8 cellular contexts compared by ENCODE assay signal in genomic region chr6:136791296-136792065, GRCh38. TPM values are rescaled to one million over a fixed set of nuclear protein-coding genes. Genes with fewer than 3 reads are reported as not detected.
DNase-seq lines count a peak whose midpoint lies in the region; ATAC-seq, FAIRE-seq and TF ChIP-seq lines count a peak whose summit lies in the region.

No MANE protein-coding gene starts in this region.

- H3K4me3 Mint-ChIP-seq in activated naive CD4-positive, alpha-beta T cell treated with anti-CD3 and anti-CD28 coated beads, Interleukin-2, amount 10 ng/mL, durations not matched to agents 7 days and 5 days = peak overlapping the region; percentile 90

- intact Hi-C loops in Right ventricle myocardium inferior (cut with DNase I) (loop anchor here (1.0 to 5.0 kb wide), 7 partner anchors 31 to 207 kb away; partner anchors contain the start of gene PEX7), pancreas (cut with DNase I) (loop anchor here in 2 of 3 donors (5.0 to 10.0 kb wide), 2 partner anchors 144 to 207 kb away; no protein-coding TSS in a partner anchor), uterus (cut with DNase I; ENCODE audit: low total_unique reads) (loop anchor here (5.0 kb wide), 1 partner anchor 144 kb away; no protein-coding TSS in a partner anchor)

- H3K36me3 ChIP-seq in RWPE2 (ENCODE audit: low read depth) (0 out of 2 replicates have a peak, but pooled peaks cover 3% of the 10 kb centered on the region), pancreas (no peaks in the 10 kb centered on the region), uterus (no peaks in the 10 kb centered on the region)

- peak overlapping the region; percentile 73 for H3K4me3 ChIP-seq in RWPE2 (ENCODE audit: severe bottlenecking)
- peak overlapping the region; percentile 62 to 91 (median 86) for H3K4me3 ChIP-seq in pancreas
- peak overlapping the region; percentile 65 to 92 for H3K4me3 ChIP-seq in uterus

- H3K27me3 Mint-ChIP-seq in activated naive CD4-positive, alpha-beta T cell treated with anti-CD3 and anti-CD28 coated beads, Interleukin-2, amount 10 ng/mL, durations not matched to agents 7 days and 5 days = peaks cover 3% of the 10 kb centered on the region

- H3K27ac ChIP-seq in RWPE2 (ENCODE audit: poor library complexity, severe bottlenecking) (peak overlapping the region; percentile 42), pancreas (peak overlapping the region; percentile 95 to 99 (median 98)), uterus (peak overlapping the region; percentile 92 to 96)

- peak overlapping the region; percentile 94 for H3K27ac Mint-ChIP-seq in activated naive CD4-positive, alpha-beta T cell treated with anti-CD3 and anti-CD28 coated beads, Interleukin-2, amount 10 ng/mL, durations not matched to agents 7 days and 5 days

- H3K9me3 Mint-ChIP-seq in activated naive CD4-positive, alpha-beta T cell treated with anti-CD3 and anti-CD28 coated beads, Interleukin-2, amount 10 ng/mL, durations not matched to agents 7 days and 5 days = peaks cover 3% of the 10 kb centered on the region

- FAIRE-seq in pancreas (lab: Jason Lieb, UNC) = no peak

- H3K4me1 Mint-ChIP-seq in activated naive CD4-positive, alpha-beta T cell treated with anti-CD3 and anti-CD28 coated beads, Interleukin-2, amount 10 ng/mL, durations not matched to agents 7 days and 5 days = peaks cover 44% of the 10 kb centered on the region

- CTCF ChIA-PET in activated naive CD4-positive, alpha-beta T cell treated with anti-CD3 and anti-CD28 coated beads, Interleukin-2, amount 10 ng/mL, durations not matched to agents 7 days and 5 days (lab: Charles Lee) = interaction anchor here (0.7 to 9.6 kb wide), 41 partner anchors 7 to 240 kb away, joined by 3 to 426 read pairs (median 6); no protein-coding TSS in a partner anchor

- H3K9me3 ChIP-seq in RWPE2 (ENCODE audit: severe bottlenecking) (no peaks in the 10 kb centered on the region), pancreas (no peaks in the 10 kb centered on the region), uterus (no peaks in the 10 kb centered on the region)

- H3K4me1 ChIP-seq in RWPE2 (ENCODE audit: insufficient read depth, poor library complexity, severe bottlenecking) = peaks cover 25% of the 10 kb centered on the region
- H3K4me1 ChIP-seq in pancreas = peaks cover 9 to 21% (median 11%) of the 10 kb centered on the region in 3 donors
- H3K4me1 ChIP-seq in uterus = no peaks in the 10 kb centered on the region

- H3K36me3 Mint-ChIP-seq in activated naive CD4-positive, alpha-beta T cell treated with anti-CD3 and anti-CD28 coated beads, Interleukin-2, amount 10 ng/mL, durations not matched to agents 7 days and 5 days = peaks cover 22% of the 10 kb centered on the region

- H3K27me3 ChIP-seq in RWPE2 (ENCODE audit: insufficient read depth, poor library complexity, severe bottlenecking) (no peaks in the 10 kb centered on the region), pancreas (no peaks in the 10 kb centered on the region), uterus (no peaks in the 10 kb centered on the region)

- TF ChIP-seq POLR2A in uterus (IDR thresholded peaks at IDR 0.05) = peak; percentile 14 to 37

- DNase-seq in D341Med (ENCODE audit: low spot score) (peak; percentile 28), RWPE2 (ENCODE audit: low spot score) (peak; percentile 67), Right ventricle myocardium inferior (ENCODE audit: missing footprints) (peak; percentile 90), pancreas (peak; percentile 73 to 86 (median 77)), uterus (peak; percentile 53 to 69)
- peak; percentile 72 for DNase-seq in activated naive CD4-positive, alpha-beta T cell treated with anti-CD3 and anti-CD28 coated beads, Interleukin-2, amount 10 ng/mL, durations not matched to agents 7 days and 5 days

- ATAC-seq in GM19452 (IDR thresholded peaks at IDR 0.05; ENCODE audit: unreplicated experiment) = peak; percentile 25
- ATAC-seq in HG03565 (IDR thresholded peaks at IDR 0.05; ENCODE audit: unreplicated experiment) = peak; percentile 34
- peak; percentile 43 for ATAC-seq in RWPE2 (ENCODE audit: low read depth)
- ATAC-seq in Right ventricle myocardium inferior = peak; percentile 48
- ATAC-seq in pancreas = peak; percentile 32 to 54 (median 47)

- 0% methylated on average over 57 to 60 of the region's 60 CpGs for WGBS in pancreas, 2 donors

- TF ChIP-seq CTCF in RWPE2 (IDR thresholded peaks at IDR 0.05; ENCODE audit: poor library complexity, severe bottlenecking) = no peak
- TF ChIP-seq CTCF in pancreas (IDR thresholded peaks at IDR 0.05) = no peak
- no peak for TF ChIP-seq CTCF in uterus (IDR thresholded peaks at IDR 0.05)

RNA-seq across cellular contexts. Expression of gene MAP3K5, which starts 0.8 kb away (rescaled TPM):
- total RNA-seq in Right ventricle myocardium inferior (34.7 TPM), pancreas (10 to 100 TPM; 15.7 to 28.6 (median 20.0) TPM), uterus (10 to 100 TPM in 2 of 4 donors, 1 to 10 TPM in 2; 9.5 to 67.1 (median 15.4) TPM)
- polyA plus RNA-seq in pancreas = 1 to 10 TPM; 6.7 to 7.0 TPM

RNA-seq across cellular contexts. Expression of gene PEX7, which starts 30.9 kb away (rescaled TPM):
- total RNA-seq in Right ventricle myocardium inferior = 11.7 TPM
- total RNA-seq in pancreas = 1 to 10 TPM; 5.6 to 9.3 (median 7.4) TPM
- polyA plus RNA-seq in pancreas = 1 to 10 TPM; 3.9 to 7.4 TPM
- 10 to 100 TPM in 2 of 4 donors, 1 to 10 TPM in 1, not detected in 1; 9.0 to 21.5 (median 11.7) TPM for total RNA-seq in uterus

Comparison
In these comparisons a context has a peak if more than half of its experiments do, and no peak if none do; other contexts are left out.
1. Peak in every context shown above with its lines: DNase-seq, ATAC-seq, H3K4me3 ChIP-seq and H3K27ac ChIP-seq.
2. DNase-seq: peak in every context shown above with its lines; median percentile 90 in Right ventricle myocardium inferior; 77 in pancreas; 72 in activated naive CD4-positive, alpha-beta T cell treated with anti-CD3 and anti-CD28 coated beads, Interleukin-2, amount 10 ng/mL, durations not matched to agents 7 days and 5 days; 67 in RWPE2; 61 in uterus; 28 in D341Med.
3. H3K27ac ChIP-seq: peak in every context shown above with its lines; median percentile 98 in pancreas; 94 in uterus; 42 in RWPE2.